3 cellular contexts compared by ENCODE assay signal in the genomic region with DNA sequence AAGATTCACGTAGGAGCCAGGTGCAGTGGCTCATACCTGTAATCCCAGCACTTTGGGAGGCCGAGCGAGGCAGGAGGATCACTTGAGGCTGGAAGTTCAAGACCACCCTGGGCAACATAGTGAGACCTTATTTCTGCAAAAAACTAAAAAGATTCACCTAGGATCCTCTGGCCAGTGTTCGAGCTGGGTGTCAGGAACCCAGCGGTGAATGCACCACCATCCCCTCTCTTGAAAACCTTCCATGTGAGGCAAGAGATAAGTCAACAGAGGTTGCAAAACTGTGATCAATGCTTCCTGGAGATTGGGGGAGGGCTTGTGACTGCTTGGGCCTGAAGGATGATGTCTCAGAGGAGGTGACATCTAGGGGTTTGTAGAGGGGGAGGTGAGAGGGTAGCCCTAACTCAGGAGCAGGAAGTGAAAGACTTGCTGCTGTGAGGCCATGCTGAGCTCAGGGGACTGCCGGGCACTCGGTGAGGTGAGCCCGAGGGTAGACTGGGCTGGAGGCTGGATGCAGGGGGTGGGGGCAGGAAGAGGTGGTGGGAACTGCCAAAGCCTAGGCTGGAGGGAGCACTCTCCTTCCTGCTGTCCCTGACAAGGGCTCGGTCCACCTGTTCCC.
TF ChIP-seq lines count a peak whose summit lies in the region.

No MANE protein-coding gene starts in this region.

TF ChIP-seq in HEK293, 187 proteins besides CTCF, POLR2A, EP300 and RAD21:
- TF ChIP-seq HOXA7 (CRISPR knock-in tag; IDR thresholded peaks at IDR 0.05; ENCODE audit: borderline replicate concordance) (no peak), ZNF791 (tag by site-specific recombination; IDR thresholded peaks at IDR 0.05) (no peak), ZIC2 (tag by site-specific recombination; IDR thresholded peaks at IDR 0.05) (peak; percentile 37; the same call in 1 of the 2 replicates), ZFP69B (tag by site-specific recombination; IDR thresholded peaks at IDR 0.05) (no peak), ZNF664 (tag by site-specific recombination; IDR thresholded peaks at IDR 0.05) (no peak), ZNF341 (tag by site-specific recombination; IDR thresholded peaks at IDR 0.05; ENCODE audit: low read depth) (0 out of 2 replicates have a peak, but pooled peaks have one; percentile 14)
- TF ChIP-seq, protein P1, sequence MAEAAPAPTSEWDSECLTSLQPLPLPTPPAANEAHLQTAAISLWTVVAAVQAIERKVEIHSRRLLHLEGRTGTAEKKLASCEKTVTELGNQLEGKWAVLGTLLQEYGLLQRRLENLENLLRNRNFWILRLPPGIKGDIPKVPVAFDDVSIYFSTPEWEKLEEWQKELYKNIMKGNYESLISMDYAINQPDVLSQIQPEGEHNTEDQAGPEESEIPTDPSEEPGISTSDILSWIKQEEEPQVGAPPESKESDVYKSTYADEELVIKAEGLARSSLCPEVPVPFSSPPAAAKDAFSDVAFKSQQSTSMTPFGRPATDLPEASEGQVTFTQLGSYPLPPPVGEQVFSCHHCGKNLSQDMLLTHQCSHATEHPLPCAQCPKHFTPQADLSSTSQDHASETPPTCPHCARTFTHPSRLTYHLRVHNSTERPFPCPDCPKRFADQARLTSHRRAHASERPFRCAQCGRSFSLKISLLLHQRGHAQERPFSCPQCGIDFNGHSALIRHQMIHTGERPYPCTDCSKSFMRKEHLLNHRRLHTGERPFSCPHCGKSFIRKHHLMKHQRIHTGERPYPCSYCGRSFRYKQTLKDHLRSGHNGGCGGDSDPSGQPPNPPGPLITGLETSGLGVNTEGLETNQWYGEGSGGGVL (tag by site-specific recombination; IDR thresholded peaks at IDR 0.05): no peak
TF ChIP-seq in HEK293: peak in this region for 2.

TF ChIP-seq in K562, 482 proteins besides CTCF, POLR2A, EP300 and RAD21 (continues in another document):
- TF ChIP-seq LEF1 (IDR thresholded peaks at IDR 0.05) (peak; percentile 22; the same call in 1 of the 2 replicates), TEAD4 (IDR thresholded peaks at IDR 0.05; ENCODE audit: low read length) (peak; percentile 27; the same call in 1 of the 2 replicates), TEAD4 (CRISPR knock-in tag; IDR thresholded peaks at IDR 0.05; ENCODE audit: borderline replicate concordance) (no peak), CBFA2T3 (IDR thresholded peaks at IDR 0.05) (peak; percentile 81), DACH1 (IDR thresholded peaks at IDR 0.05; ENCODE audit: partially characterized antibody) (peak; percentile 34), CBFA2T2 (conservative IDR thresholded peaks at IDR 0.05) (peak; percentile 59), DPF2 (IDR thresholded peaks at IDR 0.05) (peak; percentile 48; the same call in 1 of the 2 replicates), CEBPG (CRISPR knock-in tag; IDR thresholded peaks at IDR 0.05) (peak; percentile 42; the same call in 1 of the 2 replicates), CEBPG (tag; conservative IDR thresholded peaks at IDR 0.05 in 1 of 2, IDR thresholded peaks at IDR 0.05 in 1 of 2) (no peak; a peak in 1 of 4 replicates), ARID1B (IDR thresholded peaks at IDR 0.05) (peak; percentile 69), CEBPB (tag; IDR thresholded peaks at IDR 0.05) (peak; percentile 90), MEIS2 (IDR thresholded peaks at IDR 0.05; ENCODE audit: partially characterized antibody) (peak; percentile 67), ZBTB7A (IDR thresholded peaks at IDR 0.05; ENCODE audit: borderline replicate concordance, control insufficient read depth, low read depth, low read length) (no peak), COPS2 (conservative IDR thresholded peaks at IDR 0.05) (no peak), FOXA3 (CRISPR knock-in tag; conservative IDR thresholded peaks at IDR 0.05 in 1 of 2, IDR thresholded peaks at IDR 0.05 in 1 of 2) (0 out of 4 replicates have a peak, but pooled peaks of 1 of the 2 experiments have one; percentile 16), ARHGAP35 (IDR thresholded peaks at IDR 0.05; ENCODE audit: partially characterized antibody) (no peak)
- TF ChIP-seq, protein P2, sequence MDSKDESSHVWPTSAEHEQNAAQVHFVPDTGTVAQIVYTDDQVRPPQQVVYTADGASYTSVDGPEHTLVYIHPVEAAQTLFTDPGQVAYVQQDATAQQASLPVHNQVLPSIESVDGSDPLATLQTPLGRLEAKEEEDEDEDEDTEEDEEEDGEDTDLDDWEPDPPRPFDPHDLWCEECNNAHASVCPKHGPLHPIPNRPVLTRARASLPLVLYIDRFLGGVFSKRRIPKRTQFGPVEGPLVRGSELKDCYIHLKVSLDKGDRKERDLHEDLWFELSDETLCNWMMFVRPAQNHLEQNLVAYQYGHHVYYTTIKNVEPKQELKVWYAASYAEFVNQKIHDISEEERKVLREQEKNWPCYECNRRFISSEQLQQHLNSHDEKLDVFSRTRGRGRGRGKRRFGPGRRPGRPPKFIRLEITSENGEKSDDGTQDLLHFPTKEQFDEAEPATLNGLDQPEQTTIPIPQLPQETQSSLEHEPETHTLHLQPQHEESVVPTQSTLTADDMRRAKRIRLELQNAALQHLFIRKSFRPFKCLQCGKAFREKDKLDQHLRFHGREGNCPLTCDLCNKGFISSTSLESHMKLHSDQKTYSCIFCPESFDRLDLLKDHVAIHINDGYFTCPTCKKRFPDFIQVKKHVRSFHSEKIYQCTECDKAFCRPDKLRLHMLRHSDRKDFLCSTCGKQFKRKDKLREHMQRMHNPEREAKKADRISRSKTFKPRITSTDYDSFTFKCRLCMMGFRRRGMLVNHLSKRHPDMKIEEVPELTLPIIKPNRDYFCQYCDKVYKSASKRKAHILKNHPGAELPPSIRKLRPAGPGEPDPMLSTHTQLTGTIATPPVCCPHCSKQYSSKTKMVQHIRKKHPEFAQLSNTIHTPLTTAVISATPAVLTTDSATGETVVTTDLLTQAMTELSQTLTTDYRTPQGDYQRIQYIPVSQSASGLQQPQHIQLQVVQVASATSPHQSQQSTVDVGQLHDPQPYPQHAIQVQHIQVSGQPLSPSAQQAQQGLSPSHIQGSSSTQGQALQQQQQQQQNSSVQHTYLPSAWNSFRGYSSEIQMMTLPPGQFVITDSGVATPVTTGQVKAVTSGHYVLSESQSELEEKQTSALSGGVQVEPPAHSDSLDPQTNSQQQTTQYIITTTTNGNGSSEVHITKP (IDR thresholded peaks at IDR 0.05; ENCODE audit: partially characterized antibody): no peak
- TF ChIP-seq, protein P3, sequence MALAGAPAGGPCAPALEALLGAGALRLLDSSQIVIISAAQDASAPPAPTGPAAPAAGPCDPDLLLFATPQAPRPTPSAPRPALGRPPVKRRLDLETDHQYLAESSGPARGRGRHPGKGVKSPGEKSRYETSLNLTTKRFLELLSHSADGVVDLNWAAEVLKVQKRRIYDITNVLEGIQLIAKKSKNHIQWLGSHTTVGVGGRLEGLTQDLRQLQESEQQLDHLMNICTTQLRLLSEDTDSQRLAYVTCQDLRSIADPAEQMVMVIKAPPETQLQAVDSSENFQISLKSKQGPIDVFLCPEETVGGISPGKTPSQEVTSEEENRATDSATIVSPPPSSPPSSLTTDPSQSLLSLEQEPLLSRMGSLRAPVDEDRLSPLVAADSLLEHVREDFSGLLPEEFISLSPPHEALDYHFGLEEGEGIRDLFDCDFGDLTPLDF (CRISPR knock-in tag; IDR thresholded peaks at IDR 0.05): no peak
- TF ChIP-seq, protein P4, sequence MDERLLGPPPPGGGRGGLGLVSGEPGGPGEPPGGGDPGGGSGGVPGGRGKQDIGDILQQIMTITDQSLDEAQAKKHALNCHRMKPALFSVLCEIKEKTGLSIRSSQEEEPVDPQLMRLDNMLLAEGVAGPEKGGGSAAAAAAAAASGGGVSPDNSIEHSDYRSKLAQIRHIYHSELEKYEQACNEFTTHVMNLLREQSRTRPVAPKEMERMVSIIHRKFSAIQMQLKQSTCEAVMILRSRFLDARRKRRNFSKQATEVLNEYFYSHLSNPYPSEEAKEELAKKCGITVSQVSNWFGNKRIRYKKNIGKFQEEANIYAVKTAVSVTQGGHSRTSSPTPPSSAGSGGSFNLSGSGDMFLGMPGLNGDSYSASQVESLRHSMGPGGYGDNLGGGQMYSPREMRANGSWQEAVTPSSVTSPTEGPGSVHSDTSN (CRISPR knock-in tag; IDR thresholded peaks at IDR 0.05; ENCODE audit: low read depth): no peak
- TF ChIP-seq, protein P4 (tag; conservative IDR thresholded peaks at IDR 0.05; ENCODE audit: low read depth): peak; percentile 62

TF ChIP-seq in neural cell, 6 proteins besides CTCF, POLR2A, EP300 and RAD21:
- TF ChIP-seq EZH2 (IDR thresholded peaks at IDR 0.05; ENCODE audit: borderline replicate concordance, insufficient read depth, low read length, poor library complexity, severe bottlenecking): no peak
- TF ChIP-seq MXI1 (conservative IDR thresholded peaks at IDR 0.05; ENCODE audit: poor library complexity, severe bottlenecking): no peak
- TF ChIP-seq, protein P5, sequence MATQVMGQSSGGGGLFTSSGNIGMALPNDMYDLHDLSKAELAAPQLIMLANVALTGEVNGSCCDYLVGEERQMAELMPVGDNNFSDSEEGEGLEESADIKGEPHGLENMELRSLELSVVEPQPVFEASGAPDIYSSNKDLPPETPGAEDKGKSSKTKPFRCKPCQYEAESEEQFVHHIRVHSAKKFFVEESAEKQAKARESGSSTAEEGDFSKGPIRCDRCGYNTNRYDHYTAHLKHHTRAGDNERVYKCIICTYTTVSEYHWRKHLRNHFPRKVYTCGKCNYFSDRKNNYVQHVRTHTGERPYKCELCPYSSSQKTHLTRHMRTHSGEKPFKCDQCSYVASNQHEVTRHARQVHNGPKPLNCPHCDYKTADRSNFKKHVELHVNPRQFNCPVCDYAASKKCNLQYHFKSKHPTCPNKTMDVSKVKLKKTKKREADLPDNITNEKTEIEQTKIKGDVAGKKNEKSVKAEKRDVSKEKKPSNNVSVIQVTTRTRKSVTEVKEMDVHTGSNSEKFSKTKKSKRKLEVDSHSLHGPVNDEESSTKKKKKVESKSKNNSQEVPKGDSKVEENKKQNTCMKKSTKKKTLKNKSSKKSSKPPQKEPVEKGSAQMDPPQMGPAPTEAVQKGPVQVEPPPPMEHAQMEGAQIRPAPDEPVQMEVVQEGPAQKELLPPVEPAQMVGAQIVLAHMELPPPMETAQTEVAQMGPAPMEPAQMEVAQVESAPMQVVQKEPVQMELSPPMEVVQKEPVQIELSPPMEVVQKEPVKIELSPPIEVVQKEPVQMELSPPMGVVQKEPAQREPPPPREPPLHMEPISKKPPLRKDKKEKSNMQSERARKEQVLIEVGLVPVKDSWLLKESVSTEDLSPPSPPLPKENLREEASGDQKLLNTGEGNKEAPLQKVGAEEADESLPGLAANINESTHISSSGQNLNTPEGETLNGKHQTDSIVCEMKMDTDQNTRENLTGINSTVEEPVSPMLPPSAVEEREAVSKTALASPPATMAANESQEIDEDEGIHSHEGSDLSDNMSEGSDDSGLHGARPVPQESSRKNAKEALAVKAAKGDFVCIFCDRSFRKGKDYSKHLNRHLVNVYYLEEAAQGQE (IDR thresholded peaks at IDR 0.05; ENCODE audit: borderline replicate concordance): no peak
- no peak for TF ChIP-seq POLR2AphosphoS5 (IDR thresholded peaks at IDR 0.05)
- no peak for TF ChIP-seq SMC3 (conservative IDR thresholded peaks at IDR 0.05; ENCODE audit: poor library complexity)
- TF ChIP-seq TAF1 (IDR thresholded peaks at IDR 0.05; ENCODE audit: low read depth): no peak
